Comparison of ENCODE assay signal across 7 cellular contexts in genomic region chr21:26717146-26717739, GRCh38.
A peak's percentile ranks its signal among the peaks of the same experiment; 100 is the strongest.
DNase-seq lines count a peak whose midpoint lies in the region; ATAC-seq and TF ChIP-seq lines count a peak whose summit lies in the region.

No MANE protein-coding gene starts in this region.

- DNase-seq in GM06990 (ENCODE audit: extremely low read depth, insufficient read length) (no peak), NCI-H2171 (lab: John Stamatoyannopoulos, UW) (peak; percentile 6), cerebellar cortex (ENCODE audit: low spot score) (peak; percentile 42), osteocyte (ENCODE audit: extremely low spot score, unreplicated experiment) (no peak), activated T-cell treated with anti-CD3 and anti-CD28 coated beads for 4 hours (no peak), GDM1 (lab: John Stamatoyannopoulos, UW) (no peak)

- H3K27ac Mint-ChIP-seq in osteocyte (ENCODE audit: unreplicated experiment) = no peak overlapping the region

- H3K27me3 Mint-ChIP-seq in osteocyte (ENCODE audit: unreplicated experiment) = peaks cover 5% of the 10 kb centered on the region

- no peak for ATAC-seq in GM21528 (IDR thresholded peaks at IDR 0.05; ENCODE audit: low FRiP score, unreplicated experiment)

- no peaks in the 10 kb centered on the region for H3K36me3 Mint-ChIP-seq in osteocyte (ENCODE audit: unreplicated experiment)

- H3K4me3 ChIP-seq in GM06990 (replicated peaks; ENCODE audit: low read depth, low read length) = no peak overlapping the region

- H3K9me3 Mint-ChIP-seq in osteocyte (ENCODE audit: unreplicated experiment) = no peaks in the 10 kb centered on the region

- TF ChIP-seq CTCF in GM06990 (IDR thresholded peaks at IDR 0.05; ENCODE audit: insufficient read depth, low read length, poor library complexity, severe bottlenecking) (peak; percentile 35), osteocyte (IDR thresholded peaks at IDR 0.05) (peak; percentile 72)

- H3K36me3 ChIP-seq in GM06990 (ENCODE audit: control insufficient read depth, insufficient read depth, low read length) = no peaks in the 10 kb centered on the region

- no peak overlapping the region for H3K4me3 Mint-ChIP-seq in osteocyte (ENCODE audit: unreplicated experiment)

- peaks cover 3% of the 10 kb centered on the region for H3K4me1 Mint-ChIP-seq in osteocyte (ENCODE audit: unreplicated experiment)

- H3K27me3 ChIP-seq in GM06990 (replicated peaks; ENCODE audit: control insufficient read depth, insufficient read depth, low read length) = no peaks in the 10 kb centered on the region

Comparison
In these comparisons a context has a peak if more than half of its experiments do, and no peak if none do; other contexts are left out.
1. DNase-seq: peak in NCI-H2171 (single experiment) and cerebellar cortex (single experiment); none in GM06990 (single experiment), osteocyte (single experiment), activated T-cell treated with anti-CD3 and anti-CD28 coated beads for 4 hours (single experiment) and GDM1 (single experiment).